In genomic region chr14:61517861-61518802, GRCh38 we compare ENCODE assay signal across 10 cellular contexts.
A peak's percentile ranks its signal among the peaks of the same experiment; 100 is the strongest.
DNase-seq lines count a peak whose midpoint lies in the region; ATAC-seq and TF ChIP-seq lines count a peak whose summit lies in the region.
"Had no signal": no experiment of that assay in that cellular context is flagged by ENCODE, and none has a peak within 500 bp of the region (broad histone marks: within the 10 kb centered on the region; RNA-seq: fewer than 3 reads in every experiment).

No MANE protein-coding gene starts in this region.

- H3K4me3 Mint-ChIP-seq in activated CD4-positive, alpha-beta T cell treated with anti-CD3 and anti-CD28 coated beads, Interleukin-2, amount 10 ng/mL, durations not matched to agents 24 days and 14 days = no peak overlapping the region
- H3K4me3 Mint-ChIP-seq in stimulated activated naive CD8-positive, alpha-beta T cell treated with anti-CD3 and anti-CD28 coated beads, Interleukin-15, amount 100 ng/mL, for 72 hours = peak overlapping the region; percentile 55 to 94

- H3K9me3 ChIP-seq in RWPE2 (ENCODE audit: severe bottlenecking) = no peaks in the 10 kb centered on the region

- peaks cover 64% of the 10 kb centered on the region for H3K36me3 Mint-ChIP-seq in activated CD4-positive, alpha-beta T cell treated with anti-CD3 and anti-CD28 coated beads, Interleukin-2, amount 10 ng/mL, durations not matched to agents 24 days and 14 days (ENCODE audit: low read depth)

- no peak for TF ChIP-seq CTCF in RWPE2 (IDR thresholded peaks at IDR 0.05; ENCODE audit: poor library complexity, severe bottlenecking)

- no peaks in the 10 kb centered on the region for H3K27me3 Mint-ChIP-seq in activated CD4-positive, alpha-beta T cell treated with anti-CD3 and anti-CD28 coated beads, Interleukin-2, amount 10 ng/mL, durations not matched to agents 24 days and 14 days
- no peaks in the 10 kb centered on the region for H3K27me3 Mint-ChIP-seq in stimulated activated naive CD8-positive, alpha-beta T cell treated with anti-CD3 and anti-CD28 coated beads, Interleukin-15, amount 100 ng/mL, for 72 hours

- peaks cover 37% of the 10 kb centered on the region for H3K4me1 ChIP-seq in RWPE2 (ENCODE audit: insufficient read depth, poor library complexity, severe bottlenecking)

- H3K27me3 ChIP-seq in RWPE2 (ENCODE audit: insufficient read depth, poor library complexity, severe bottlenecking) = no peaks in the 10 kb centered on the region

- H3K36me3 ChIP-seq in RWPE2 (ENCODE audit: low read depth) = 0 out of 2 replicates have a peak, but pooled peaks cover 4% of the 10 kb centered on the region

- H3K4me3 ChIP-seq in RWPE2 (ENCODE audit: severe bottlenecking) = no peak overlapping the region
- H3K4me3 ChIP-seq: K562 had no signal

- H3K9me3 Mint-ChIP-seq in activated CD4-positive, alpha-beta T cell treated with anti-CD3 and anti-CD28 coated beads, Interleukin-2, amount 10 ng/mL, durations not matched to agents 24 days and 14 days = peaks cover 8% of the 10 kb centered on the region
- H3K9me3 Mint-ChIP-seq in stimulated activated naive CD8-positive, alpha-beta T cell treated with anti-CD3 and anti-CD28 coated beads, Interleukin-15, amount 100 ng/mL, for 72 hours = peaks cover 0 to 8% of the 10 kb centered on the region in 2 donors

- no peak for DNase-seq in activated CD4-positive, alpha-beta T cell treated with anti-CD3 and anti-CD28 coated beads, Interleukin-2, amount 10 ng/mL, durations not matched to agents 24 days and 14 days
- DNase-seq in activated CD4-positive, alpha-beta T cell treated with anti-CD3 and anti-CD28 coated beads, Interleukin-2, amount 50 U/mL, for 1 hour = no peak
- no peak for DNase-seq in RWPE2 (ENCODE audit: low spot score)
- peak; percentile 35 for DNase-seq in left ventricle myocardium superior
- peak in 1 of 2 donors; percentile 48 for DNase-seq in stimulated activated naive CD8-positive, alpha-beta T cell treated with anti-CD3 and anti-CD28 coated beads, Interleukin-15, amount 100 ng/mL, for 72 hours
- DNase-seq in NCI-H774 (lab: John Stamatoyannopoulos, UW) = no peak
- DNase-seq in T-helper 9 cell = no peak
- DNase-seq: stimulated activated CD4-positive, alpha-beta T cell treated with anti-CD3 and anti-CD28 coated beads, Interleukin-4, amount 100 ng/mL, for 1 hour had no signal

- intact Hi-C loops in activated CD4-positive, alpha-beta T cell treated with anti-CD3 and anti-CD28 coated beads, Interleukin-2, amount 10 ng/mL, durations not matched to agents 24 days and 14 days (cut with micrococcal nuclease) = loop anchor here (1.0 kb wide), 1 partner anchor 7 kb away; no protein-coding TSS in a partner anchor
- intact Hi-C loops in left ventricle myocardium superior (cut with micrococcal nuclease) = loop anchor here (5.0 kb wide), 1 partner anchor 41 kb away; no protein-coding TSS in a partner anchor

- peak overlapping the region; percentile 61 for H3K27ac Mint-ChIP-seq in activated CD4-positive, alpha-beta T cell treated with anti-CD3 and anti-CD28 coated beads, Interleukin-2, amount 10 ng/mL, durations not matched to agents 24 days and 14 days
- H3K27ac Mint-ChIP-seq in stimulated activated naive CD8-positive, alpha-beta T cell treated with anti-CD3 and anti-CD28 coated beads, Interleukin-15, amount 100 ng/mL, for 72 hours = peak overlapping the region; percentile 9 to 80

- peaks cover 62% of the 10 kb centered on the region for H3K4me1 Mint-ChIP-seq in activated CD4-positive, alpha-beta T cell treated with anti-CD3 and anti-CD28 coated beads, Interleukin-2, amount 10 ng/mL, durations not matched to agents 24 days and 14 days
- H3K4me1 Mint-ChIP-seq in stimulated activated naive CD8-positive, alpha-beta T cell treated with anti-CD3 and anti-CD28 coated beads, Interleukin-15, amount 100 ng/mL, for 72 hours = peaks cover 89% of the 10 kb centered on the region

- ATAC-seq in RWPE2 (ENCODE audit: low read depth) (no peak), left ventricle myocardium superior (peak; percentile 77), GM19324 (IDR thresholded peaks at IDR 0.05; ENCODE audit: low FRiP score, unreplicated experiment) (no peak)
- ATAC-seq in stimulated activated naive CD8-positive, alpha-beta T cell treated with anti-CD3 and anti-CD28 coated beads, Interleukin-15, amount 100 ng/mL, for 72 hours = peak; percentile 92
- ATAC-seq: K562 had no signal

- peak overlapping the region; percentile 90 for H3K27ac ChIP-seq in RWPE2 (ENCODE audit: poor library complexity, severe bottlenecking)

Comparison
In these comparisons a context has a peak if more than half of its experiments do, and no peak if none do; other contexts are left out.
1. ATAC-seq: peak in left ventricle myocardium superior (single experiment) and stimulated activated naive CD8-positive, alpha-beta T cell treated with anti-CD3 and anti-CD28 coated beads, Interleukin-15, amount 100 ng/mL, for 72 hours (single experiment); none in RWPE2 (single experiment) and GM19324 (single experiment).